10 cellular contexts compared by ENCODE assay signal in the genomic region with DNA sequence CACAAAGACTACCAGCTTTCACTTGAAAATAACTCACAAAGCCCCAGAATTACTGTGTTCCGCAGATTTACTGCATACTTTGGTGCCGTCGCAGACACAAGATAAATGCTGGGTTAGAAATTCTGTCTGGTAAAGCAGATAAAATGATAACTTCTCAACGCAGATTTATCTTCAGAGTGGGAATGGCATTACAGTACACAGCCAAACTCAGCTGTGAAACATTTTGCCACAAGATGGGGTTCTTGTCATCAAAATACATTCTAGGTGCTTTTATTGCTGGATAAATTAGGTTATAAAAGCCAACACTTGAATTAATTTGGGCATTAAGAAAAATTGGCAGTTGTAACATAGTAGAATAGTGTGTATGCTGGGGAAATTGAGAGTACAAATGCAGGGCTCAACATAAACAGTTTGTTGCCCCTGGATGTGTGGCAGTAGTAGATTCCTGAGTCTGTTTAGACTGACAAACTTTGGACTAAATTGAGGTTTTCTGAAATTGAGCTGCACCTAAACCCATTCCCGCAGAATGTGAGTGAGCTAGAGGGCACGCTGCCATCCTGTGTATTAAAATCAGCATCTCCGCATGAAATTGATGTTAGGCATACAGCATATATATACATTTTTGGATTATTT.
DNase-seq lines count a peak whose midpoint lies in the region; ATAC-seq and TF ChIP-seq lines count a peak whose summit lies in the region.
"Had no signal": no experiment of that assay in that cellular context is flagged by ENCODE, and none has a peak within 500 bp of the region (broad histone marks: within the 10 kb centered on the region; RNA-seq: fewer than 3 reads in every experiment).

No MANE protein-coding gene starts in this region.

- H3K4me2 ChIP-seq in DND-41 (ENCODE audit: insufficient read depth, low read length), result no peak overlapping the region

- no peak overlapping the region for H3K9ac ChIP-seq in DND-41 (ENCODE audit: low read depth, low read length)

- H3K79me2 ChIP-seq in DND-41 (ENCODE audit: insufficient read depth, low read length), result peaks cover 12% of the 10 kb centered on the region; the same call in 1 of the 2 replicates

- H3K4me1 ChIP-seq in DND-41 (ENCODE audit: insufficient read depth, low read length), result no peaks in the 10 kb centered on the region

- no peaks in the 10 kb centered on the region for H3K27me3 ChIP-seq in DND-41 (ENCODE audit: insufficient read depth, low read length, poor library complexity)

- no peak overlapping the region for H3K27ac ChIP-seq in DND-41 (ENCODE audit: low read length)

- peaks cover 62% of the 10 kb centered on the region for H3K36me3 ChIP-seq in DND-41 (ENCODE audit: insufficient read depth, low read length)

- ATAC-seq in DND-41 (ENCODE audit: insufficient read depth, low read depth) (peak; percentile 33; the same call in 1 of the 3 replicates), omental fat pad (ENCODE audit: low FRiP score) (peak; percentile 59), HG03095 (IDR thresholded peaks at IDR 0.05; ENCODE audit: unreplicated experiment) (no peak)
- no peak for ATAC-seq in activated CD4-positive, CD25-positive, alpha-beta regulatory T cell treated with anti-CD3 and anti-CD28 coated beads, Interleukin-2, amount 50 U/mL, for 24 hours
- ATAC-seq: activated naive CD8-positive, alpha-beta T cell treated with anti-CD3 and anti-CD28 coated beads, Interleukin-2, amount 50 U/mL, for 24 hours; left lobe of liver had no signal

- in situ Hi-C loops in SK-MEL-5 (cut with HindIII; ENCODE audit: low pct_unique_long_range_greater_than_20kb, low sequenced_read_pairs), result no loop called here

- TF ChIP-seq CTCF in DND-41 (IDR thresholded peaks at IDR 0.05; ENCODE audit: borderline replicate concordance, extremely low read depth, low read length, poor library complexity, severe bottlenecking) (no peak), fibroblast of mammary gland (conservative IDR thresholded peaks at IDR 0.05; ENCODE audit: control insufficient read depth, insufficient read depth, low read depth, low read length) (peak; percentile 46), omental fat pad (IDR thresholded peaks at IDR 0.05) (no peak)

- H3K4me3 ChIP-seq in DND-41 (ENCODE audit: low read depth in 1 of 2, low read length in 2 of 2) (no peak overlapping the region), fibroblast of mammary gland (ENCODE audit: control insufficient read depth, low read depth, low read length) (no peak overlapping the region)

- DNase-seq in DND-41 (no peak), SK-MEL-5 (ENCODE audit: low read depth, low spot score) (peak; percentile 24), fibroblast of mammary gland (ENCODE audit: low read depth) (peak; percentile 43), omental fat pad (ENCODE audit: low spot score) (no peak)
- no peak for DNase-seq in stimulated activated CD4-positive, alpha-beta T cell treated with anti-CD3 and anti-CD28 coated beads, Interleukin-15, amount 100 ng/mL, for 24 hours
- no peak for DNase-seq in activated CD4-positive, alpha-beta T cell treated with anti-CD3 and anti-CD28 coated beads, Interleukin-2, amount 50 U/mL, for 48 hours
- DNase-seq: activated naive CD8-positive, alpha-beta T cell treated with anti-CD3 and anti-CD28 coated beads, Interleukin-2, amount 50 U/mL, for 24 hours had no signal

- H2AFZ ChIP-seq in DND-41 (ENCODE audit: low read depth, low read length), result no peak overlapping the region

- no peaks in the 10 kb centered on the region for H3K9me3 ChIP-seq in DND-41 (ENCODE audit: insufficient read depth, low read length, severe bottlenecking)

- peaks cover 12% of the 10 kb centered on the region for H4K20me1 ChIP-seq in DND-41 (ENCODE audit: insufficient read depth, low read length)

Comparison
In these comparisons a context has a peak if more than half of its experiments do, and no peak if none do; other contexts are left out.
1. ATAC-seq: peak in DND-41 (single experiment) and omental fat pad (single experiment); none in activated CD4-positive, CD25-positive, alpha-beta regulatory T cell treated with anti-CD3 and anti-CD28 coated beads, Interleukin-2, amount 50 U/mL, for 24 hours (0 of 2) and HG03095 (single experiment).
2. DNase-seq: peak in SK-MEL-5 (single experiment) and fibroblast of mammary gland (single experiment); none in DND-41 (single experiment), omental fat pad (single experiment), stimulated activated CD4-positive, alpha-beta T cell treated with anti-CD3 and anti-CD28 coated beads, Interleukin-15, amount 100 ng/mL, for 24 hours (single experiment) and activated CD4-positive, alpha-beta T cell treated with anti-CD3 and anti-CD28 coated beads, Interleukin-2, amount 50 U/mL, for 48 hours (0 of 2).